In genomic region chr11:101429708-101430107, GRCh38 we compare ENCODE assay signal across 1 cellular context.
A peak's percentile ranks its signal among the peaks of the same experiment; 100 is the strongest.
TF ChIP-seq lines count a peak whose summit lies in the region.

No MANE protein-coding gene starts in this region.

TF ChIP-seq in IMR-90, 13 proteins besides CTCF, POLR2A, EP300 and RAD21:
- TF ChIP-seq SMC3 (IDR thresholded peaks at IDR 0.05; ENCODE audit: low read depth, low read length) (no peak), CEBPB (IDR thresholded peaks at IDR 0.05; ENCODE audit: low read depth, low read length) (no peak), USF2 (IDR thresholded peaks at IDR 0.05; ENCODE audit: low read depth, low read length) (peak; percentile 55), ELK1 (IDR thresholded peaks at IDR 0.05; ENCODE audit: borderline replicate concordance, low read depth, low read length) (no peak), CHD1 (IDR thresholded peaks at IDR 0.05; ENCODE audit: low read depth, low read length) (no peak)
